Comparison of ENCODE assay signal across 1 cellular context in the genomic region with DNA sequence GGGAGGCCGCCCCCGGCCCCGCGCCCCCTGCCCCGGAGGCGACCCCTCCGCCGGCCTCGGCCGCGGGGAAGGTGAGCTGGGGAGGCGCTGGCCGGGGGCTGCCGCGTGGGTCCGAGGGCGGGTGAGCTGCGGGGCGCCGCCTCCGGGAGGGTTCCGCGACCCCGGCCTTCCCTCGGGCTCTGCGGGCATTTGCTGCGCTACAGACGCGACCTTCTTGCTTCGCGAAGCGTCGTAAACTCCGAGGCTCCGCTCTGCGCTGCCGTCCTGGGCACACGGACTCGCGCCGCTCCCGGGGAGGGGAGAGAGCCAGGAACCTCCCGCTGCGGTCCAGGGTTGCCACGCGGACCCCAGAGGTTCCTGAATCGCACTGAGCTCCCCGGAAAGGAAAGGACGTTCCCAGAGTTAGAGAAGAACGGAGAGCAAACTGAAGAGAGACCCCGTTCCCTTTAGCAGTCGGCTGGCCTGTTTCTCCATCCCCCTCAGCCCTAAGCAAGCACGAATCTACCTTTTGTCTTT.
TF ChIP-seq lines count a peak whose summit lies in the region.

No MANE protein-coding gene starts in this region.

TF ChIP-seq in GM12878, 131 proteins besides CTCF, POLR2A, EP300 and RAD21:
- TF ChIP-seq, protein P1, sequence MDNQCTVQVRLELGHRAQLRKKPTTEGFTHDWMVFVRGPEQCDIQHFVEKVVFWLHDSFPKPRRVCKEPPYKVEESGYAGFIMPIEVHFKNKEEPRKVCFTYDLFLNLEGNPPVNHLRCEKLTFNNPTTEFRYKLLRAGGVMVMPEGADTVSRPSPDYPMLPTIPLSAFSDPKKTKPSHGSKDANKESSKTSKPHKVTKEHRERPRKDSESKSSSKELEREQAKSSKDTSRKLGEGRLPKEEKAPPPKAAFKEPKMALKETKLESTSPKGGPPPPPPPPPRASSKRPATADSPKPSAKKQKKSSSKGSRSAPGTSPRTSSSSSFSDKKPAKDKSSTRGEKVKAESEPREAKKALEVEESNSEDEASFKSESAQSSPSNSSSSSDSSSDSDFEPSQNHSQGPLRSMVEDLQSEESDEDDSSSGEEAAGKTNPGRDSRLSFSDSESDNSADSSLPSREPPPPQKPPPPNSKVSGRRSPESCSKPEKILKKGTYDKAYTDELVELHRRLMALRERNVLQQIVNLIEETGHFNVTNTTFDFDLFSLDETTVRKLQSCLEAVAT (IDR thresholded peaks at IDR 0.05), result 0 out of 2 replicates have a peak, but pooled peaks have one; percentile 19
- TF ChIP-seq RB1 (IDR thresholded peaks at IDR 0.05; ENCODE audit: borderline replicate concordance) (0 out of 2 replicates have a peak, but pooled peaks have one; percentile 18), CHD1 (IDR thresholded peaks at IDR 0.05; ENCODE audit: low read depth, low read length) (no peak), LARP7 (IDR thresholded peaks at IDR 0.05) (no peak), NFIC (IDR thresholded peaks at IDR 0.05; ENCODE audit: low read depth, low read length) (no peak), KAT2A (conservative IDR thresholded peaks at IDR 0.05; ENCODE audit: control insufficient read depth, low read depth, low read length) (no peak)
- TF ChIP-seq, protein P2, sequence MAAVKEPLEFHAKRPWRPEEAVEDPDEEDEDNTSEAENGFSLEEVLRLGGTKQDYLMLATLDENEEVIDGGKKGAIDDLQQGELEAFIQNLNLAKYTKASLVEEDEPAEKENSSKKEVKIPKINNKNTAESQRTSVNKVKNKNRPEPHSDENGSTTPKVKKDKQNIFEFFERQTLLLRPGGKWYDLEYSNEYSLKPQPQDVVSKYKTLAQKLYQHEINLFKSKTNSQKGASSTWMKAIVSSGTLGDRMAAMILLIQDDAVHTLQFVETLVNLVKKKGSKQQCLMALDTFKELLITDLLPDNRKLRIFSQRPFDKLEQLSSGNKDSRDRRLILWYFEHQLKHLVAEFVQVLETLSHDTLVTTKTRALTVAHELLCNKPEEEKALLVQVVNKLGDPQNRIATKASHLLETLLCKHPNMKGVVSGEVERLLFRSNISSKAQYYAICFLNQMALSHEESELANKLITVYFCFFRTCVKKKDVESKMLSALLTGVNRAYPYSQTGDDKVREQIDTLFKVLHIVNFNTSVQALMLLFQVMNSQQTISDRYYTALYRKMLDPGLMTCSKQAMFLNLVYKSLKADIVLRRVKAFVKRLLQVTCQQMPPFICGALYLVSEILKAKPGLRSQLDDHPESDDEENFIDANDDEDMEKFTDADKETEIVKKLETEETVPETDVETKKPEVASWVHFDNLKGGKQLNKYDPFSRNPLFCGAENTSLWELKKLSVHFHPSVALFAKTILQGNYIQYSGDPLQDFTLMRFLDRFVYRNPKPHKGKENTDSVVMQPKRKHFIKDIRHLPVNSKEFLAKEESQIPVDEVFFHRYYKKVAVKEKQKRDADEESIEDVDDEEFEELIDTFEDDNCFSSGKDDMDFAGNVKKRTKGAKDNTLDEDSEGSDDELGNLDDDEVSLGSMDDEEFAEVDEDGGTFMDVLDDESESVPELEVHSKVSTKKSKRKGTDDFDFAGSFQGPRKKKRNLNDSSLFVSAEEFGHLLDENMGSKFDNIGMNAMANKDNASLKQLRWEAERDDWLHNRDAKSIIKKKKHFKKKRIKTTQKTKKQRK (IDR thresholded peaks at IDR 0.05; ENCODE audit: low read depth, low read length), result no peak
- TF ChIP-seq, protein P3, sequence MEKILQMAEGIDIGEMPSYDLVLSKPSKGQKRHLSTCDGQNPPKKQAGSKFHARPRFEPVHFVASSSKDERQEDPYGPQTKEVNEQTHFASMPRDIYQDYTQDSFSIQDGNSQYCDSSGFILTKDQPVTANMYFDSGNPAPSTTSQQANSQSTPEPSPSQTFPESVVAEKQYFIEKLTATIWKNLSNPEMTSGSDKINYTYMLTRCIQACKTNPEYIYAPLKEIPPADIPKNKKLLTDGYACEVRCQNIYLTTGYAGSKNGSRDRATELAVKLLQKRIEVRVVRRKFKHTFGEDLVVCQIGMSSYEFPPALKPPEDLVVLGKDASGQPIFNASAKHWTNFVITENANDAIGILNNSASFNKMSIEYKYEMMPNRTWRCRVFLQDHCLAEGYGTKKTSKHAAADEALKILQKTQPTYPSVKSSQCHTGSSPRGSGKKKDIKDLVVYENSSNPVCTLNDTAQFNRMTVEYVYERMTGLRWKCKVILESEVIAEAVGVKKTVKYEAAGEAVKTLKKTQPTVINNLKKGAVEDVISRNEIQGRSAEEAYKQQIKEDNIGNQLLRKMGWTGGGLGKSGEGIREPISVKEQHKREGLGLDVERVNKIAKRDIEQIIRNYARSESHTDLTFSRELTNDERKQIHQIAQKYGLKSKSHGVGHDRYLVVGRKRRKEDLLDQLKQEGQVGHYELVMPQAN (conservative IDR thresholded peaks at IDR 0.05), result 0 out of 2 replicates have a peak, but pooled peaks have one; percentile 29
